ENCODE assay signal across 19 cellular contexts in the genomic region with DNA sequence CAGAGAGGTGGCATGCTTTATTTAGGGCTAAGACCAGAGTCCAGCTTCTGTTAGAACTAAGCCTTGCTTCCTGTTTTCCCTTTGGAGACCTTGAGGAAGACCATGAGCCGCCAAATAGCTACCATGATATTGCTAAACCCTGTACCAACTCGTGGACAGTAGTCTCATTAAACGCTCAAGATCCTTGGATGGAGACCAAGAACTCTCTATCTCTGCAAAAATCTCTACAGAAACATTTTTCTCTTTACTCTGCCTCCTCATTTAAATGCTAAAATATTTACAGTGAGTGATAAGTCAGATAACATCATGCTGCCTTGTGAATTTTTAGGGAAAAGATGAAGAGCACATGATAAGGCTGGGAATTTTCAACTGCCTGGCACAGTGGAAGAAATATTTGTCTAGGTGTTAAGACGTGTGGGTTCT.
DNase-seq lines count a peak whose midpoint lies in the region; ATAC-seq and TF ChIP-seq lines count a peak whose summit lies in the region.
"Had no signal": no experiment of that assay in that cellular context is flagged by ENCODE, and none has a peak within 500 bp of the region (broad histone marks: within the 10 kb centered on the region; RNA-seq: fewer than 3 reads in every experiment).

No MANE protein-coding gene starts in this region.

- intact Hi-C loops in CD4-positive, alpha-beta memory T cell (cut with micrococcal nuclease) = loop anchor here (5.0 kb wide), 1 partner anchor 42 kb away; no protein-coding TSS in a partner anchor
- intact Hi-C loops in MCF 10A (cut with micrococcal nuclease) (no loop called here), ascending aorta (cut with DNase I) (no loop called here)

- CTCF ChIA-PET in CD4-positive, alpha-beta memory T cell (lab: Charles Lee; ENCODE audit: partially characterized antibody) = interaction anchor here (1.2 kb wide), 2 partner anchors 89 to 198 kb away, joined by 4 read pairs; no protein-coding TSS in a partner anchor
- CTCF ChIA-PET in MCF 10A (lab: Yijun Ruan, JAX) = interaction anchor here (0.5 to 1.6 kb wide), 4 partner anchors 29 to 198 kb away, joined by 3 to 8 read pairs (median 4); partner anchors contain the start of gene MAML2

- peaks cover 0 to 2% (median 0%) of the 10 kb centered on the region in 8 donors for H3K9me3 Mint-ChIP-seq in CD4-positive, alpha-beta memory T cell
- no peaks in the 10 kb centered on the region for H3K9me3 Mint-ChIP-seq in MCF 10A (ENCODE audit: unreplicated experiment)
- H3K9me3 Mint-ChIP-seq: activated B cell treated with CpG ODN at 0.5 μM for 24 hours; activated naive CD8-positive, alpha-beta T cell treated with anti-CD3 and anti-CD28 coated beads, Interleukin-2, amount 10 ng/mL, durations not matched to agents 7 days and 5 days; CD4-positive, alpha-beta T cell had no signal

- H3K27ac ChIP-seq in CD4-positive, alpha-beta memory T cell (ENCODE audit: low read depth, low read length) = no peak overlapping the region
- H3K27ac ChIP-seq in ascending aorta = no peak overlapping the region
- H3K27ac ChIP-seq: colonic mucosa, ovary had no signal

- POLR2A ChIA-PET in CD4-positive, alpha-beta memory T cell (lab: Charles Lee; ENCODE audit: partially characterized antibody) = interaction anchor here (1.2 kb wide), 1 partner anchor 10 kb away, joined by 3 read pairs; no protein-coding TSS in a partner anchor
- POLR2A ChIA-PET in MCF 10A (lab: Yijun Ruan, JAX) = interaction anchor here (0.5 to 1.2 kb wide), 5 partner anchors 9 to 61 kb away, joined by 3 to 5 read pairs (median 3); no protein-coding TSS in a partner anchor

- peaks cover 13% of the 10 kb centered on the region for H3K4me1 ChIP-seq in CD4-positive, alpha-beta memory T cell (ENCODE audit: insufficient read depth, low read length)
- H3K4me1 ChIP-seq in ascending aorta = peaks cover 0 to 17% of the 10 kb centered on the region in 2 donors
- H3K4me1 ChIP-seq: colonic mucosa had no signal

- H3K4me1 Mint-ChIP-seq in CD4-positive, alpha-beta memory T cell = peaks cover 33 to 58% (median 39%) of the 10 kb centered on the region in 4 donors
- peaks cover 14% of the 10 kb centered on the region for H3K4me1 Mint-ChIP-seq in MCF 10A (ENCODE audit: insufficient read depth, unreplicated experiment)

- no peaks in the 10 kb centered on the region for H3K27me3 ChIP-seq in CD4-positive, alpha-beta memory T cell (ENCODE audit: insufficient read depth, low read length)
- no peaks in the 10 kb centered on the region for H3K27me3 ChIP-seq in ascending aorta
- H3K27me3 ChIP-seq: colonic mucosa, ovary had no signal

- no peaks in the 10 kb centered on the region for H3K36me3 ChIP-seq in CD4-positive, alpha-beta memory T cell (ENCODE audit: insufficient read depth, low read length)
- H3K36me3 ChIP-seq in ascending aorta = no peaks in the 10 kb centered on the region
- H3K36me3 ChIP-seq: colonic mucosa, ovary had no signal

- ATAC-seq in HG03095 (IDR thresholded peaks at IDR 0.05; ENCODE audit: unreplicated experiment) = no peak

- no peak for TF ChIP-seq CTCF in MCF 10A (IDR thresholded peaks at IDR 0.05; ENCODE audit: unreplicated experiment)
- TF ChIP-seq CTCF in ascending aorta (IDR thresholded peaks at IDR 0.05) = no peak

- H3K36me3 Mint-ChIP-seq in CD4-positive, alpha-beta memory T cell = peaks cover 0 to 5% of the 10 kb centered on the region in 2 donors
- no peaks in the 10 kb centered on the region for H3K36me3 Mint-ChIP-seq in MCF 10A (ENCODE audit: insufficient read depth, unreplicated experiment)

- H3K4me3 ChIP-seq in CD4-positive, alpha-beta memory T cell (ENCODE audit: low read length in 2 of 2) = no peak overlapping the region
- no peak overlapping the region for H3K4me3 ChIP-seq in skeletal muscle cell (ENCODE audit: low read depth, low read length)
- H3K4me3 ChIP-seq in ascending aorta = no peak overlapping the region
- H3K4me3 ChIP-seq: colonic mucosa, ovary had no signal

- no peak overlapping the region for H3K4me3 Mint-ChIP-seq in CD4-positive, alpha-beta memory T cell
- no peak overlapping the region for H3K4me3 Mint-ChIP-seq in MCF 10A (ENCODE audit: unreplicated experiment)
- H3K4me3 Mint-ChIP-seq: activated B cell treated with CpG ODN at 0.5 μM for 24 hours; activated naive CD8-positive, alpha-beta T cell treated with anti-CD3 and anti-CD28 coated beads, Interleukin-2, amount 10 ng/mL, durations not matched to agents 7 days and 5 days; CD4-positive, alpha-beta T cell had no signal

- BruUV-seq in MCF 10A (replicated peaks; lab: Mats Ljungman, UMichigan) = no TSS peak

- peak overlapping the region in 5 of 7 donors; percentile 11 to 79 (median 25) for H3K27ac Mint-ChIP-seq in CD4-positive, alpha-beta memory T cell
- H3K27ac Mint-ChIP-seq in MCF 10A (ENCODE audit: low read depth, unreplicated experiment) = peak overlapping the region; percentile 26
- H3K27ac Mint-ChIP-seq: activated B cell treated with CpG ODN at 0.5 μM for 24 hours; activated naive CD8-positive, alpha-beta T cell treated with anti-CD3 and anti-CD28 coated beads, Interleukin-2, amount 10 ng/mL, durations not matched to agents 7 days and 5 days; CD4-positive, alpha-beta T cell had no signal

- no peak for DNase-seq in CD4-positive, alpha-beta memory T cell
- DNase-seq in M059J (ENCODE audit: low read depth) (peak; percentile 92), MCF 10A (ENCODE audit: unreplicated experiment) (peak; percentile 18), skeletal muscle cell (ENCODE audit: low read depth) (peak; percentile 23), ascending aorta (ENCODE audit: low spot score in 2 of 2) (no peak), NCI-H2107 (lab: John Stamatoyannopoulos, UW) (no peak), NCI-H1092 treated with DMSO at 0.1 percent for 48 hours (lab: John Stamatoyannopoulos, UW) (no peak)
- DNase-seq: activated B cell treated with CpG ODN at 0.5 μM for 24 hours; activated naive CD8-positive, alpha-beta T cell treated with anti-CD3 and anti-CD28 coated beads, Interleukin-2, amount 10 ng/mL, durations not matched to agents 7 days and 5 days; CD4-positive, alpha-beta T cell; colonic mucosa; erythroblast; GF-D8; kidney glomerular epithelial cell; NCI-H1436; NCI-H446; OCI-M1; ovary had no signal

- no peaks in the 10 kb centered on the region for H3K27me3 Mint-ChIP-seq in CD4-positive, alpha-beta memory T cell
- H3K27me3 Mint-ChIP-seq in MCF 10A (ENCODE audit: insufficient read depth, unreplicated experiment) = no peaks in the 10 kb centered on the region
- H3K27me3 Mint-ChIP-seq: activated B cell treated with CpG ODN at 0.5 μM for 24 hours; activated naive CD8-positive, alpha-beta T cell treated with anti-CD3 and anti-CD28 coated beads, Interleukin-2, amount 10 ng/mL, durations not matched to agents 7 days and 5 days; CD4-positive, alpha-beta T cell had no signal

- H3K9me3 ChIP-seq in CD4-positive, alpha-beta memory T cell (ENCODE audit: control insufficient read depth in 1 of 2, low read length in 2 of 2) = no peaks in the 10 kb centered on the region
- H3K9me3 ChIP-seq in ascending aorta = no peaks in the 10 kb centered on the region
- H3K9me3 ChIP-seq: colonic mucosa, ovary had no signal

Comparison
In these comparisons a context has a peak if more than half of its experiments do, and no peak if none do; other contexts are left out.
1. DNase-seq: peak in M059J (single experiment), MCF 10A (single experiment) and skeletal muscle cell (single experiment); none in CD4-positive, alpha-beta memory T cell (0 of 5), ascending aorta (0 of 2), NCI-H2107 (single experiment) and NCI-H1092 treated with DMSO at 0.1 percent for 48 hours (single experiment).